In genomic region chr2:99066602-99067001, GRCh38 we compare ENCODE assay signal across 1 cellular context.
TF ChIP-seq lines count a peak whose summit lies in the region.

No MANE protein-coding gene starts in this region.

TF ChIP-seq in GM23338, 12 proteins besides CTCF, POLR2A, EP300 and RAD21 (continued from another document):
- TF ChIP-seq ETS1 (IDR thresholded peaks at IDR 0.05) (no peak), STAT1 (IDR thresholded peaks at IDR 0.05; ENCODE audit: unreplicated experiment) (no peak), ZNF114 (CRISPR knock-in tag; IDR thresholded peaks at IDR 0.05) (no peak), NANOG (IDR thresholded peaks at IDR 0.05; ENCODE audit: borderline replicate concordance) (no peak)
